1 cellular context compared by ENCODE assay signal in genomic region chr6:31740397-31741223, GRCh38.
TF ChIP-seq lines count a peak whose summit lies in the region.

No MANE protein-coding gene starts in this region.

TF ChIP-seq in IMR-90, 13 proteins besides CTCF, POLR2A, EP300 and RAD21 (continued from another document):
- TF ChIP-seq NFE2L2 (IDR thresholded peaks at IDR 0.05; ENCODE audit: low read depth, low read length) = no peak
- no peak for TF ChIP-seq MAFK (IDR thresholded peaks at IDR 0.05; ENCODE audit: low read depth, low read length)
TF ChIP-seq in IMR-90: peak in this region for 0.
